In genomic region chr14:90804776-90805391, GRCh38 we compare ENCODE assay signal across 16 cellular contexts. TPM values are rescaled to one million over a fixed set of nuclear protein-coding genes. Genes with fewer than 3 reads are reported as not detected.
DNase-seq lines count a peak whose midpoint lies in the region; ATAC-seq, FAIRE-seq and TF ChIP-seq lines count a peak whose summit lies in the region.
"Had no signal": no experiment of that assay in that cellular context is flagged by ENCODE, and none has a peak within 500 bp of the region (broad histone marks: within the 10 kb centered on the region; RNA-seq: fewer than 3 reads in every experiment).

No MANE protein-coding gene starts in this region.

- ATAC-seq in heart left ventricle (no peak), left cardiac atrium (no peak), GM21528 (IDR thresholded peaks at IDR 0.05; ENCODE audit: low FRiP score, unreplicated experiment) (no peak)
- ATAC-seq: HCT116 had no signal

- no peak for TF ChIP-seq POLR2A in heart left ventricle (IDR thresholded peaks at IDR 0.05)
- TF ChIP-seq POLR2A in H1 (IDR thresholded peaks at IDR 0.05; ENCODE audit: control extremely low read depth in 1 of 2, low read depth in 2 of 2, low read length in 2 of 2) = no peak
- TF ChIP-seq POLR2A in vagina (IDR thresholded peaks at IDR 0.05) = no peak

- no peak overlapping the region for H3K4me3 ChIP-seq in heart left ventricle
- H3K4me3 ChIP-seq in H1 (ENCODE audit: extremely low read depth in 1 of 4, insufficient read depth in 2 of 4, low read depth in 3 of 4, low read length in 4 of 4) = no peak overlapping the region
- H3K4me3 ChIP-seq in trophoblast cell (ENCODE audit: low read depth, low read length) = no peak overlapping the region
- no peak overlapping the region for H3K4me3 ChIP-seq in vagina
- H3K4me3 ChIP-seq: PC-9 had no signal

- no peak overlapping the region; the same call in 1 of the 2 replicates for H2BK12ac ChIP-seq in H1 (ENCODE audit: low read depth, low read length)
- peak overlapping the region; percentile 2 for H2BK12ac ChIP-seq in trophoblast cell (ENCODE audit: low read length)

- H2BK5ac ChIP-seq in H1 (ENCODE audit: low read depth, low read length) = peak overlapping the region; percentile 82; the same call in 1 of the 2 replicates
- H2BK5ac ChIP-seq in trophoblast cell (ENCODE audit: low read depth, low read length, poor library complexity) = peak overlapping the region; percentile 8

- TF ChIP-seq RAD21 in H1 (IDR thresholded peaks at IDR 0.05 in 1 of 2, conservative IDR thresholded peaks at IDR 0.05 in 1 of 2; ENCODE audit: low read depth in 2 of 2, low read length in 2 of 2) = no peak

- H3K27me3 ChIP-seq in heart left ventricle (no peaks in the 10 kb centered on the region), H1 (replicated peaks in 1 of 4; ENCODE audit: control insufficient read depth in 3 of 4, extremely low read depth in 1 of 4, insufficient read depth in 3 of 4, low read length in 3 of 4) (no peaks in the 10 kb centered on the region), trophoblast cell (ENCODE audit: insufficient read depth, low read length) (no peaks in the 10 kb centered on the region), vagina (no peaks in the 10 kb centered on the region)

- H3K4me2 ChIP-seq in H1 (ENCODE audit: insufficient read depth in 1 of 2, low read depth in 2 of 2, low read length in 2 of 2) (no peak overlapping the region), trophoblast cell (ENCODE audit: low read length) (no peak overlapping the region)
- H3K4me2 ChIP-seq: PC-9 had no signal

- no peak overlapping the region for H3K56ac ChIP-seq in H1 (replicated peaks; ENCODE audit: insufficient read length, low read depth, low read length)

- H3K23ac ChIP-seq in H1 (ENCODE audit: insufficient read length) (no peak overlapping the region), trophoblast cell (ENCODE audit: low read length) (no peak overlapping the region)

- H3K4ac ChIP-seq in H1 (replicated peaks; ENCODE audit: insufficient read length, low read depth, low read length) (no peak overlapping the region), trophoblast cell (ENCODE audit: low read depth, low read length) (peak overlapping the region; percentile 12)

- no peak for FAIRE-seq in H1 (lab: Jason Lieb, UNC)

- H3K14ac ChIP-seq in H1 (ENCODE audit: insufficient read length) = no peak overlapping the region
- peak overlapping the region; percentile 69 for H3K14ac ChIP-seq in trophoblast cell (ENCODE audit: low read length)

- no peaks in the 10 kb centered on the region for H4K20me1 ChIP-seq in H1 (replicated peaks in 1 of 2; ENCODE audit: control insufficient read depth in 1 of 2, insufficient read depth in 2 of 2, low read length in 2 of 2)

- TF ChIP-seq CTCF in heart left ventricle (IDR thresholded peaks at IDR 0.05) (no peak), H1 (IDR thresholded peaks at IDR 0.05; ENCODE audit: control extremely low read depth in 1 of 3, insufficient read depth in 1 of 3, low read depth in 1 of 3, low read length in 3 of 3) (no peak), vagina (IDR thresholded peaks at IDR 0.05) (no peak)

- peak overlapping the region; percentile 0 for H4K91ac ChIP-seq in H1 (replicated peaks; ENCODE audit: insufficient read length, low read length)
- peak overlapping the region; percentile 67 for H4K91ac ChIP-seq in trophoblast cell (ENCODE audit: low read depth, low read length)

- H2AFZ ChIP-seq in H1 (ENCODE audit: low read length) = no peak overlapping the region
- peak overlapping the region; percentile 15 for H2AFZ ChIP-seq in trophoblast cell (ENCODE audit: insufficient read depth, low read length, poor library complexity)
- H2AFZ ChIP-seq: PC-9 had no signal

- intact Hi-C loops in heart left ventricle (cut with DNase I) = loop anchor here in 2 of 10 donors (5.0 kb wide), 2 partner anchors 43 to 103 kb away; no protein-coding TSS in a partner anchor
- intact Hi-C loops in left cardiac atrium (cut with DNase I) = no loop called here
- intact Hi-C loops in vagina (cut with DNase I) = no loop called here

- H3K4me1 ChIP-seq in heart left ventricle = peaks cover 7 to 67% (median 46%) of the 10 kb centered on the region in 12 donors
- H3K4me1 ChIP-seq in H1 (replicated peaks in 1 of 4; ENCODE audit: control insufficient read depth in 3 of 4, insufficient read depth in 4 of 4, low read length in 3 of 4) = peaks cover 0 to 8% (median 1%) of the 10 kb centered on the region in 4 experiments; a peak in 3 of 7 replicates
- H3K4me1 ChIP-seq in trophoblast cell (ENCODE audit: control insufficient read depth in 1 of 2, insufficient read depth in 2 of 2, low read length in 2 of 2) = peaks cover 41 to 45% of the 10 kb centered on the region in 2 experiments
- peaks cover 32% of the 10 kb centered on the region for H3K4me1 ChIP-seq in vagina

- CTCF ChIA-PET in H1 (lab: Charles Lee; ENCODE audit: partially characterized antibody) = interaction anchor here (0.6 to 3.1 kb wide), 10 partner anchors 9 to 482 kb away, joined by 3 to 13 read pairs (median 5); partner anchors contain the start of gene TTC7B

- POLR2A ChIA-PET in H1 (lab: Charles Lee; ENCODE audit: partially characterized antibody) = interaction anchor here (0.9 to 1.2 kb wide), 2 partner anchors 9 to 13 kb away, joined by 3 to 5 read pairs; no protein-coding TSS in a partner anchor

- H3K27ac ChIP-seq in heart left ventricle (peak overlapping the region in 7 of 12 donors; percentile 16 to 73 (median 59)), H1 (ENCODE audit: low read depth, low read length) (no peak overlapping the region), trophoblast cell (ENCODE audit: low read depth, low read length) (peak overlapping the region; percentile 60), vagina (peak overlapping the region; percentile 27)
- H3K27ac ChIP-seq: PC-9 had no signal

- H3K79me1 ChIP-seq in H1 (ENCODE audit: low read depth, low read length) (peaks cover 7% of the 10 kb centered on the region; the same call in 1 of the 2 replicates), trophoblast cell (ENCODE audit: low read length) (peaks cover 30% of the 10 kb centered on the region)

- peak in 1 of 5 donors; percentile 27 for DNase-seq in heart left ventricle
- DNase-seq in left cardiac atrium = no peak
- DNase-seq in H1 (ENCODE audit: low read depth in 1 of 2, low spot score in 2 of 2) = no peak
- no peak for DNase-seq in trophoblast cell
- no peak for DNase-seq in vagina (ENCODE audit: extremely low spot score in 2 of 2)
- DNase-seq in HT-29 (ENCODE audit: low spot score) = no peak
- no peak for DNase-seq in NCI-H446 (lab: John Stamatoyannopoulos, UW)
- DNase-seq: DMS79 treated with DMSO at 0.1 percent for 48 hours, KBM-7, NCI-H1048, NCI-H2081 treated with DMSO at 0.1 percent for 48 hours, NCI-H510A treated with DMSO at 0.1 percent for 48 hours, NCI-H82, PC-9 had no signal

- 0 out of 2 replicates have a peak overlapping the region, but pooled peaks have one; percentile 49 for H2AK5ac ChIP-seq in H1 (ENCODE audit: low read depth, low read length)
- peak overlapping the region; percentile 36 for H2AK5ac ChIP-seq in trophoblast cell (ENCODE audit: low read length)

- 93 to 98% (median 94%) methylated on average over 14 to 19 of the region's 19 CpGs for WGBS in heart left ventricle, 4 donors
- WGBS in H1 (ENCODE audit: extremely low coverage in 1 of 2, insufficient coverage in 1 of 2, insufficient read length in 1 of 2, insufficient replicate concordance in 2 of 2, low coverage in 1 of 2, low lambda C conversion rate in 2 of 2, missing lambda C conversion rate in 1 of 2), 2 experiments = 90% methylated on average over 19 of the region's 19 CpGs; no CpG with 5 or more reads in 1 of the 2 experiments
- no CpG with 5 or more reads among the region's 19 CpGs for WGBS in trophoblast cell (ENCODE audit: extremely low coverage, insufficient coverage, insufficient read length)

- H3K18ac ChIP-seq in H1 (ENCODE audit: extremely low read depth, low read length) (no peak overlapping the region), trophoblast cell (ENCODE audit: low read length) (peak overlapping the region; percentile 65)

- H3K79me2 ChIP-seq in H1 (ENCODE audit: control insufficient read depth in 1 of 2, insufficient read depth in 2 of 2, low read length in 2 of 2) = peaks cover 0 to 3% of the 10 kb centered on the region in 2 experiments; a peak in 1 of 4 replicates
- peaks cover 17% of the 10 kb centered on the region for H3K79me2 ChIP-seq in trophoblast cell (ENCODE audit: control insufficient read depth, insufficient read depth, low read length, poor library complexity)

- H3K23me2 ChIP-seq in H1 (ENCODE audit: low read depth, low read length) = no peaks in the 10 kb centered on the region

- H4K8ac ChIP-seq in H1 (ENCODE audit: extremely low read depth, insufficient read depth, low read length) (no peak overlapping the region), trophoblast cell (ENCODE audit: low read depth, low read length) (peak overlapping the region; percentile 55)

- no peaks in the 10 kb centered on the region for H3K9me3 ChIP-seq in heart left ventricle
- H3K9me3 ChIP-seq in H1 (ENCODE audit: insufficient read depth in 2 of 2, low read depth in 1 of 2, low read length in 1 of 2) = no peaks in the 10 kb centered on the region
- peaks cover 6% of the 10 kb centered on the region for H3K9me3 ChIP-seq in trophoblast cell (ENCODE audit: insufficient read depth, low read depth, low read length)
- no peaks in the 10 kb centered on the region for H3K9me3 ChIP-seq in vagina

- peak overlapping the region; percentile 9 for H4K12ac ChIP-seq in trophoblast cell (ENCODE audit: low read depth, low read length)

- H2BK20ac ChIP-seq in H1 (ENCODE audit: low read length) = no peak overlapping the region

- H3K36me3 ChIP-seq in heart left ventricle = no peaks in the 10 kb centered on the region
- no peaks in the 10 kb centered on the region for H3K36me3 ChIP-seq in H1 (ENCODE audit: control insufficient read depth in 2 of 4, insufficient read depth in 4 of 4, low read length in 3 of 4)
- H3K36me3 ChIP-seq in trophoblast cell (ENCODE audit: control insufficient read depth in 1 of 2, insufficient read depth in 2 of 2, low read length in 2 of 2) = no peaks in the 10 kb centered on the region
- H3K36me3 ChIP-seq in vagina = no peaks in the 10 kb centered on the region

- TF ChIP-seq EP300 in H1 (IDR thresholded peaks at IDR 0.05; ENCODE audit: borderline replicate concordance in 1 of 2, low read depth in 2 of 2, low read length in 2 of 2) = no peak

- H3K9ac ChIP-seq in H1 (replicated peaks in 1 of 4; ENCODE audit: extremely low read depth in 1 of 4, low read depth in 3 of 4, low read length in 3 of 4) (no peak overlapping the region), trophoblast cell (ENCODE audit: low read length) (no peak overlapping the region)

- no peak overlapping the region for H2BK120ac ChIP-seq in H1 (replicated peaks; ENCODE audit: low read depth, low read length)
- peak overlapping the region; percentile 4 for H2BK120ac ChIP-seq in trophoblast cell (ENCODE audit: insufficient read depth, low read length, poor library complexity)

- no peak overlapping the region for H2BK15ac ChIP-seq in H1 (ENCODE audit: low read length)

- H4K5ac ChIP-seq in H1 (ENCODE audit: insufficient read length, low read depth, low read length) = no peak overlapping the region

RNA-seq across cellular contexts. Expression of gene TTC7B, which starts 11.3 kb away (rescaled TPM):
- total RNA-seq in heart left ventricle (10 to 100 TPM; 54.5 to 76.1 (median 67.9) TPM), left cardiac atrium (10 to 100 TPM; 61.9 to 76.5 TPM), vagina (56.0 TPM)
- polyA plus RNA-seq in heart left ventricle (10 to 100 TPM; 20.3 to 38.6 TPM), H1 (2011; rRNA removed) (23.7 and 31.5 TPM in 2 replicates)
- 31.2 and 34.0 TPM in 2 replicates for total RNA-seq in H1 (2021; fragmentation: NEBNext Ultra II Directional; extraction: Animal tissue kit (Norgen Biotek cat#: 25700))
- polyA plus RNA-seq in H1 (2011; cell fraction: cytosol; rRNA removed) = 20.1 TPM
- 38.7 TPM for polyA plus RNA-seq in H1 (2011; cell fraction: nucleus; rRNA removed)
- polyA plus RNA-seq in H1 (2012, experiment 1 of 2) = 22.3 to 30.8 TPM (median 23.0 TPM) in 4 replicates
- 10.1 TPM for polyA plus RNA-seq in H1 (2012, experiment 2 of 2)
- polyA plus RNA-seq in H1 (2013, experiment 1 of 2) = 14.6 TPM
- 14.6 TPM for polyA plus RNA-seq in H1 (2013, experiment 2 of 2)
- polyA minus RNA-seq in H1 (2011; rRNA and poly(A)+ RNA removed) = 29.7 and 35.0 TPM in 2 replicates
- polyA minus RNA-seq in H1 (2011; cell fraction: cytosol; rRNA and poly(A)+ RNA removed) = 39.4 TPM
- polyA minus RNA-seq in H1 (2011; cell fraction: nucleus; rRNA and poly(A)+ RNA removed) = 45.8 TPM
- 92.4 and 94.7 TPM in 2 replicates for polyA plus RNA-seq in trophoblast cell (2013)
- 3.8 and 7.4 TPM in 2 replicates for total RNA-seq in HT-29 (2014; rRNA removed; shearing (Covaris generic))
